ENCODE assay signal across 1 cellular context in the genomic region with DNA sequence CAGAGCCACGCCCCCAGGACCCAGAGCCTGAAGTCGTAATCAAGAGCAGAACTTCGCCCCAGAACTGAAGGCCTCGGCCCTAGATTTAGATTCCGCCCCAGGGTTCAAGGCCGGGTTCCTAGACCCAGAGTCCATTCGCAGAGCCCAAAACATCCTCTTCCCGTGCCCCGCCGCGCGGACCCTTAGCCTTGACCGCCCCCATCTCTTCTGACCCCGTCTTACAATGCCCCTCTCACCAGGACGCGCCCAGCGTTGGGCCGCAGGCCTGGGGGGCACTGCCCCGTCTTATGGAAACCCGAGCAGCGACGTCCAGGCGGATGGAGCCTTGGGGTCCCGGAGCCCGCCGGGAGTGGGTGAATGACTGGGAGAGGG.
TF ChIP-seq lines count a peak whose summit lies in the region.

No MANE protein-coding gene starts in this region.

TF ChIP-seq in HepG2, 621 proteins besides CTCF, POLR2A, EP300 and RAD21 (continued from another document and continues in another):
- TF ChIP-seq CCAR2 (optimal IDR thresholded peaks at IDR 0.05; ENCODE audit: low read depth, low read length) (no peak), FOSL1 (CRISPR knock-in tag; IDR thresholded peaks at IDR 0.05; ENCODE audit: borderline replicate concordance) (no peak), U2AF2 (IDR thresholded peaks at IDR 0.05; ENCODE audit: low read depth, low read length) (no peak), ZBTB3 (CRISPR knock-in tag; IDR thresholded peaks at IDR 0.05; ENCODE audit: borderline replicate concordance, low read depth) (no peak), FOXO1 (CRISPR knock-in tag; IDR thresholded peaks at IDR 0.05) (no peak), ASH2L (IDR thresholded peaks at IDR 0.05; ENCODE audit: insufficient read length, low read depth, low read length) (no peak), HDAC2 (CRISPR knock-in tag; IDR thresholded peaks at IDR 0.05) (no peak; the same call in 1 of the 2 replicates), FOXK1 (CRISPR knock-in tag; IDR thresholded peaks at IDR 0.05; ENCODE audit: borderline replicate concordance, low read depth) (no peak; the same call in 1 of the 2 replicates), KDM4B (CRISPR knock-in tag; IDR thresholded peaks at IDR 0.05) (no peak), ZNF205 (CRISPR knock-in tag; IDR thresholded peaks at IDR 0.05) (no peak), ZNF761 (CRISPR knock-in tag; conservative IDR thresholded peaks at IDR 0.05) (0 out of 2 replicates have a peak, but pooled peaks have one; percentile 70), ZNF430 (CRISPR knock-in tag; IDR thresholded peaks at IDR 0.05) (peak; percentile 70), ZNF672 (CRISPR knock-in tag; IDR thresholded peaks at IDR 0.05) (no peak), BRD4 (CRISPR knock-in tag; IDR thresholded peaks at IDR 0.05) (no peak), HNF4G (IDR thresholded peaks at IDR 0.05; ENCODE audit: borderline replicate concordance, low read depth, low read length) (peak; percentile 64), HNF4G (CRISPR knock-in tag; IDR thresholded peaks at IDR 0.05; ENCODE audit: borderline replicate concordance, low read depth) (no peak), CBX5 (CRISPR knock-in tag; IDR thresholded peaks at IDR 0.05; ENCODE audit: borderline replicate concordance) (no peak), PTBP1 (IDR thresholded peaks at IDR 0.05; ENCODE audit: low read depth, low read length, poor library complexity, severe bottlenecking) (no peak), ZNF614 (CRISPR knock-in tag; IDR thresholded peaks at IDR 0.05; ENCODE audit: borderline replicate concordance) (no peak), ZNF670 (CRISPR knock-in tag; IDR thresholded peaks at IDR 0.05; ENCODE audit: borderline replicate concordance) (no peak), KMT2B (CRISPR knock-in tag; IDR thresholded peaks at IDR 0.05) (no peak), TBX3 (IDR thresholded peaks at IDR 0.05; ENCODE audit: borderline replicate concordance) (no peak), HDAC1 (CRISPR knock-in tag; IDR thresholded peaks at IDR 0.05) (no peak; the same call in 1 of the 2 replicates), ZNF776 (CRISPR knock-in tag; IDR thresholded peaks at IDR 0.05) (no peak; the same call in 1 of the 2 replicates), ZNF724P (CRISPR knock-in tag; IDR thresholded peaks at IDR 0.05; ENCODE audit: borderline replicate concordance) (no peak), RFXANK (CRISPR knock-in tag; IDR thresholded peaks at IDR 0.05) (no peak), JUND (CRISPR knock-in tag; IDR thresholded peaks at IDR 0.05) (no peak), BRCA1 (CRISPR knock-in tag; IDR thresholded peaks at IDR 0.05) (no peak; the same call in 1 of the 2 replicates), GPN1 (CRISPR knock-in tag; IDR thresholded peaks at IDR 0.05; ENCODE audit: borderline replicate concordance) (no peak), MED8 (CRISPR knock-in tag; IDR thresholded peaks at IDR 0.05; ENCODE audit: insufficient replicate concordance) (peak; percentile 30), ATF1 (CRISPR knock-in tag; IDR thresholded peaks at IDR 0.05) (no peak), ZNF264 (CRISPR knock-in tag; IDR thresholded peaks at IDR 0.05) (no peak), CREB1 (IDR thresholded peaks at IDR 0.05) (no peak), CREB1 (CRISPR knock-in tag; IDR thresholded peaks at IDR 0.05) (no peak), ZSCAN30 (CRISPR knock-in tag; IDR thresholded peaks at IDR 0.05) (no peak), SIX4 (CRISPR knock-in tag; IDR thresholded peaks at IDR 0.05) (no peak), JUNB (CRISPR knock-in tag; IDR thresholded peaks at IDR 0.05; ENCODE audit: borderline replicate concordance) (no peak), MED1 (CRISPR knock-in tag; IDR thresholded peaks at IDR 0.05) (peak; percentile 32; the same call in 1 of the 2 replicates), PITX1 (CRISPR knock-in tag; IDR thresholded peaks at IDR 0.05) (no peak), ZNF777 (CRISPR knock-in tag; IDR thresholded peaks at IDR 0.05) (no peak), GATA4 (IDR thresholded peaks at IDR 0.05; ENCODE audit: borderline replicate concordance, low read depth) (no peak)
- TF ChIP-seq, protein P1, sequence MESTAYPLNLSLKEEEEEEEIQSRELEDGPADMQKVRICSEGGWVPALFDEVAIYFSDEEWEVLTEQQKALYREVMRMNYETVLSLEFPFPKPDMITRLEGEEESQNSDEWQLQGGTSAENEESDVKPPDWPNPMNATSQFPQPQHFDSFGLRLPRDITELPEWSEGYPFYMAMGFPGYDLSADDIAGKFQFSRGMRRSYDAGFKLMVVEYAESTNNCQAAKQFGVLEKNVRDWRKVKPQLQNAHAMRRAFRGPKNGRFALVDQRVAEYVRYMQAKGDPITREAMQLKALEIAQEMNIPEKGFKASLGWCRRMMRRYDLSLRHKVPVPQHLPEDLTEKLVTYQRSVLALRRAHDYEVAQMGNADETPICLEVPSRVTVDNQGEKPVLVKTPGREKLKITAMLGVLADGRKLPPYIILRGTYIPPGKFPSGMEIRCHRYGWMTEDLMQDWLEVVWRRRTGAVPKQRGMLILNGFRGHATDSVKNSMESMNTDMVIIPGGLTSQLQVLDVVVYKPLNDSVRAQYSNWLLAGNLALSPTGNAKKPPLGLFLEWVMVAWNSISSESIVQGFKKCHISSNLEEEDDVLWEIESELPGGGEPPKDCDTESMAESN (CRISPR knock-in tag; conservative IDR thresholded peaks at IDR 0.05): no peak
- TF ChIP-seq, protein P2, sequence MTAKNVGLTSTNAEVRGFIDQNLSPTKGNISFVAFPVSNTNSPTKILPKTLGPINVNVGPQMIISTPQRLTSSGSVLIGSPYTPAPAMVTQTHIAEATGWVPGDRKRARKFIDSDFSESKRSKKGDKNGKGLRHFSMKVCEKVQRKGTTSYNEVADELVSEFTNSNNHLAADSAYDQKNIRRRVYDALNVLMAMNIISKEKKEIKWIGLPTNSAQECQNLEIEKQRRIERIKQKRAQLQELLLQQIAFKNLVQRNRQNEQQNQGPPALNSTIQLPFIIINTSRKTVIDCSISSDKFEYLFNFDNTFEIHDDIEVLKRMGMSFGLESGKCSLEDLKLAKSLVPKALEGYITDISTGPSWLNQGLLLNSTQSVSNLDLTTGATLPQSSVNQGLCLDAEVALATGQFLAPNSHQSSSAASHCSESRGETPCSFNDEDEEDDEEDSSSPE (CRISPR knock-in tag; IDR thresholded peaks at IDR 0.05): no peak
- TF ChIP-seq, protein P3, sequence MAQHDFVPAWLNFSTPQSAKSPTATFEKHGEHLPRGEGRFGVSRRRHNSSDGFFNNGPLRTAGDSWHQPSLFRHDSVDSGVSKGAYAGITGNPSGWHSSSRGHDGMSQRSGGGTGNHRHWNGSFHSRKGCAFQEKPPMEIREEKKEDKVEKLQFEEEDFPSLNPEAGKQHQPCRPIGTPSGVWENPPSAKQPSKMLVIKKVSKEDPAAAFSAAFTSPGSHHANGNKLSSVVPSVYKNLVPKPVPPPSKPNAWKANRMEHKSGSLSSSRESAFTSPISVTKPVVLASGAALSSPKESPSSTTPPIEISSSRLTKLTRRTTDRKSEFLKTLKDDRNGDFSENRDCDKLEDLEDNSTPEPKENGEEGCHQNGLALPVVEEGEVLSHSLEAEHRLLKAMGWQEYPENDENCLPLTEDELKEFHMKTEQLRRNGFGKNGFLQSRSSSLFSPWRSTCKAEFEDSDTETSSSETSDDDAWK (CRISPR knock-in tag; IDR thresholded peaks at IDR 0.05): no peak
- TF ChIP-seq, protein P4, sequence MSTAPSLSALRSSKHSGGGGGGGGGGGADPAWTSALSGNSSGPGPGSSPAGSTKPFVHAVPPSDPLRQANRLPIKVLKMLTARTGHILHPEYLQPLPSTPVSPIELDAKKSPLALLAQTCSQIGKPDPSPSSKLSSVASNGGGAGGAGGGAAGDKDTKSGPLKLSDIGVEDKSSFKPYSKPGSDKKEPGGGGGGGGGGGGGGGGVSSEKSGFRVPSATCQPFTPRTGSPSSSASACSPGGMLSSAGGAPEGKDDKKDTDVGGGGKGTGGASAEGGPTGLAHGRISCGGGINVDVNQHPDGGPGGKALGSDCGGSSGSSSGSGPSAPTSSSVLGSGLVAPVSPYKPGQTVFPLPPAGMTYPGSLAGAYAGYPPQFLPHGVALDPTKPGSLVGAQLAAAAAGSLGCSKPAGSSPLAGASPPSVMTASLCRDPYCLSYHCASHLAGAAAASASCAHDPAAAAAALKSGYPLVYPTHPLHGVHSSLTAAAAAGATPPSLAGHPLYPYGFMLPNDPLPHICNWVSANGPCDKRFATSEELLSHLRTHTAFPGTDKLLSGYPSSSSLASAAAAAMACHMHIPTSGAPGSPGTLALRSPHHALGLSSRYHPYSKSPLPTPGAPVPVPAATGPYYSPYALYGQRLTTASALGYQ (CRISPR knock-in tag; IDR thresholded peaks at IDR 0.05): no peak
- TF ChIP-seq, protein P5, sequence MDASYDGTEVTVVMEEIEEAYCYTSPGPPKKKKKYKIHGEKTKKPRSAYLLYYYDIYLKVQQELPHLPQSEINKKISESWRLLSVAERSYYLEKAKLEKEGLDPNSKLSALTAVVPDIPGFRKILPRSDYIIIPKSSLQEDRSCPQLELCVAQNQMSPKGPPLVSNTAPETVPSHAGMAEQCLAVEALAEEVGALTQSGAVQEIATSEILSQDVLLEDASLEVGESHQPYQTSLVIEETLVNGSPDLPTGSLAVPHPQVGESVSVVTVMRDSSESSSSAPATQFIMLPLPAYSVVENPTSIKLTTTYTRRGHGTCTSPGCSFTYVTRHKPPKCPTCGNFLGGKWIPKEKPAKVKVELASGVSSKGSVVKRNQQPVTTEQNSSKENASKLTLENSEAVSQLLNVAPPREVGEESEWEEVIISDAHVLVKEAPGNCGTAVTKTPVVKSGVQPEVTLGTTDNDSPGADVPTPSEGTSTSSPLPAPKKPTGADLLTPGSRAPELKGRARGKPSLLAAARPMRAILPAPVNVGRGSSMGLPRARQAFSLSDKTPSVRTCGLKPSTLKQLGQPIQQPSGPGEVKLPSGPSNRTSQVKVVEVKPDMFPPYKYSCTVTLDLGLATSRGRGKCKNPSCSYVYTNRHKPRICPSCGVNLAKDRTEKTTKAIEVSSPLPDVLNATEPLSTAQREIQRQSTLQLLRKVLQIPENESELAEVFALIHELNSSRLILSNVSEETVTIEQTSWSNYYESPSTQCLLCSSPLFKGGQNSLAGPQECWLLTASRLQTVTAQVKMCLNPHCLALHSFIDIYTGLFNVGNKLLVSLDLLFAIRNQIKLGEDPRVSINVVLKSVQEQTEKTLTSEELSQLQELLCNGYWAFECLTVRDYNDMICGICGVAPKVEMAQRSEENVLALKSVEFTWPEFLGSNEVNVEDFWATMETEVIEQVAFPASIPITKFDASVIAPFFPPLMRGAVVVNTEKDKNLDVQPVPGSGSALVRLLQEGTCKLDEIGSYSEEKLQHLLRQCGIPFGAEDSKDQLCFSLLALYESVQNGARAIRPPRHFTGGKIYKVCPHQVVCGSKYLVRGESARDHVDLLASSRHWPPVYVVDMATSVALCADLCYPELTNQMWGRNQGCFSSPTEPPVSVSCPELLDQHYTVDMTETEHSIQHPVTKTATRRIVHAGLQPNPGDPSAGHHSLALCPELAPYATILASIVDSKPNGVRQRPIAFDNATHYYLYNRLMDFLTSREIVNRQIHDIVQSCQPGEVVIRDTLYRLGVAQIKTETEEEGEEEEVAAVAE (CRISPR knock-in tag; IDR thresholded peaks at IDR 0.05; ENCODE audit: borderline replicate concordance): no peak
- TF ChIP-seq, protein P6, sequence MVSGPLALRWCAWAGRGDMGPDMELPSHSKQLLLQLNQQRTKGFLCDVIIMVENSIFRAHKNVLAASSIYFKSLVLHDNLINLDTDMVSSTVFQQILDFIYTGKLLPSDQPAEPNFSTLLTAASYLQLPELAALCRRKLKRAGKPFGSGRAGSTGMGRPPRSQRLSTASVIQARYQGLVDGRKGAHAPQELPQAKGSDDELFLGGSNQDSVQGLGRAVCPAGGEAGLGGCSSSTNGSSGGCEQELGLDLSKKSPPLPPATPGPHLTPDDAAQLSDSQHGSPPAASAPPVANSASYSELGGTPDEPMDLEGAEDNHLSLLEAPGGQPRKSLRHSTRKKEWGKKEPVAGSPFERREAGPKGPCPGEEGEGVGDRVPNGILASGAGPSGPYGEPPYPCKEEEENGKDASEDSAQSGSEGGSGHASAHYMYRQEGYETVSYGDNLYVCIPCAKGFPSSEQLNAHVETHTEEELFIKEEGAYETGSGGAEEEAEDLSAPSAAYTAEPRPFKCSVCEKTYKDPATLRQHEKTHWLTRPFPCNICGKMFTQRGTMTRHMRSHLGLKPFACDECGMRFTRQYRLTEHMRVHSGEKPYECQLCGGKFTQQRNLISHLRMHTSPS (CRISPR knock-in tag; IDR thresholded peaks at IDR 0.05; ENCODE audit: low read depth): no peak
- TF ChIP-seq, protein P7, sequence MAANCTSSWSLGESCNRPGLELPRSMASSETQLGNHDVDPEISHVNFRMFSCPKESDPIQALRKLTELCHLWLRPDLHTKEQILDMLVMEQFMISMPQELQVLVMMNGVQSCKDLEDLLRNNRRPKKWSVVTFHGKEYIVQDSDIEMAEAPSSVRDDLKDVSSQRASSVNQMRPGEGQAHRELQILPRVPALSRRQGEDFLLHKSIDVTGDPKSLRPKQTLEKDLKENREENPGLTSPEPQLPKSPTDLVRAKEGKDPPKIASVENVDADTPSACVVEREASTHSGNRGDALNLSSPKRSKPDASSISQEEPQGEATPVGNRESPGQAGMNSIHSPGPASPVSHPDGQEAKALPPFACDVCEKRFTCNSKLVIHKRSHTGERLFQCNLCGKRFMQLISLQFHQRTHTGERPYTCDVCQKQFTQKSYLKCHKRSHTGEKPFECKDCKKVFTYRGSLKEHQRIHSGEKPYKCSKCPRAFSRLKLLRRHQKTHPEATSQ (CRISPR knock-in tag; IDR thresholded peaks at IDR 0.05; ENCODE audit: borderline replicate concordance): no peak
- TF ChIP-seq, protein P8, sequence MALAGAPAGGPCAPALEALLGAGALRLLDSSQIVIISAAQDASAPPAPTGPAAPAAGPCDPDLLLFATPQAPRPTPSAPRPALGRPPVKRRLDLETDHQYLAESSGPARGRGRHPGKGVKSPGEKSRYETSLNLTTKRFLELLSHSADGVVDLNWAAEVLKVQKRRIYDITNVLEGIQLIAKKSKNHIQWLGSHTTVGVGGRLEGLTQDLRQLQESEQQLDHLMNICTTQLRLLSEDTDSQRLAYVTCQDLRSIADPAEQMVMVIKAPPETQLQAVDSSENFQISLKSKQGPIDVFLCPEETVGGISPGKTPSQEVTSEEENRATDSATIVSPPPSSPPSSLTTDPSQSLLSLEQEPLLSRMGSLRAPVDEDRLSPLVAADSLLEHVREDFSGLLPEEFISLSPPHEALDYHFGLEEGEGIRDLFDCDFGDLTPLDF (CRISPR knock-in tag; IDR thresholded peaks at IDR 0.05): no peak
- TF ChIP-seq, protein P9, sequence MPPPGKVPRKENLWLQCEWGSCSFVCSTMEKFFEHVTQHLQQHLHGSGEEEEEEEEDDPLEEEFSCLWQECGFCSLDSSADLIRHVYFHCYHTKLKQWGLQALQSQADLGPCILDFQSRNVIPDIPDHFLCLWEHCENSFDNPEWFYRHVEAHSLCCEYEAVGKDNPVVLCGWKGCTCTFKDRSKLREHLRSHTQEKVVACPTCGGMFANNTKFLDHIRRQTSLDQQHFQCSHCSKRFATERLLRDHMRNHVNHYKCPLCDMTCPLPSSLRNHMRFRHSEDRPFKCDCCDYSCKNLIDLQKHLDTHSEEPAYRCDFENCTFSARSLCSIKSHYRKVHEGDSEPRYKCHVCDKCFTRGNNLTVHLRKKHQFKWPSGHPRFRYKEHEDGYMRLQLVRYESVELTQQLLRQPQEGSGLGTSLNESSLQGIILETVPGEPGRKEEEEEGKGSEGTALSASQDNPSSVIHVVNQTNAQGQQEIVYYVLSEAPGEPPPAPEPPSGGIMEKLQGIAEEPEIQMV (CRISPR knock-in tag; IDR thresholded peaks at IDR 0.05; ENCODE audit: low read depth): no peak
